8 cellular contexts compared by ENCODE assay signal in the genomic region with DNA sequence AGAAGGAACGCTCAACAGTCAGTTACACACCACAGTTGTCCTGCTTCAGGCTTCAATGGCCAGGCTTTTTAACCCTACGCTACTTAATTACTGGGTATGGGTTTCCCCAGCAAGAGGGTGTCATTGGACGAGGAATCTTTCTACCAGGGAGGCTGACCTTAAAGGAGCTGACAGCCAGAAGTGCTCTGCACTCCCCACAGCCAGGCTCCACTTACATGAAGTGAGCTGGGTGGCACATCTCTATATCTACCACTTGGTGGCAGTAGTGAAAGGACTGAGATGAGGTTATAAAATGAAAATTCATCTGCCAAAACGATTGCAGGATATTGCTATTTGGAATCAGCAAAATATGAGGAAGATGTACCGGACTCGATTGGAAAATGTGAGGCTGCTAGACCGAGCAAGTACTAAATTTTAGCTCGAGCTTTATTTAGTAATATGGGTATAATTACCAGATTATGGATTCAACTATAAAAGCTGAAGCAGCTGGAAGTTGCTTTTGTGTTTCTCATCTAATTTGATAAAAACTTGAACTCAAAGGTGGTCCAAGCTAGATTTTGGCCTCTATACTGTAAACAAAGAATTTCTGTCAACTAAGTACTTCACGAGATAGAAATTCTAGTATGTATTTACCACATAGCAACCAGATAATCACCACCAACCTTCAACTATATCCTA. TPM values are rescaled to one million over a fixed set of nuclear protein-coding genes. Genes with fewer than 3 reads are reported as not detected.
DNase-seq lines count a peak whose midpoint lies in the region; ATAC-seq and TF ChIP-seq lines count a peak whose summit lies in the region.

No MANE protein-coding gene starts in this region.

- peaks cover 3% of the 10 kb centered on the region for H3K27me3 Mint-ChIP-seq in brain

- H3K27me3 ChIP-seq in Panc1 (ENCODE audit: control insufficient read depth, insufficient read depth, low read length) = no peaks in the 10 kb centered on the region

- TF ChIP-seq CTCF in Panc1 (IDR thresholded peaks at IDR 0.05) (peak; percentile 92), brain (conservative IDR thresholded peaks at IDR 0.05) (peak; percentile 76 to 85)

- ATAC-seq in GM21423 (IDR thresholded peaks at IDR 0.05; ENCODE audit: unreplicated experiment) = peak; percentile 85
- peak; percentile 92 for ATAC-seq in HG03575 (IDR thresholded peaks at IDR 0.05; ENCODE audit: extremely low read depth, insufficient number of reproducible peaks, low FRiP score, unreplicated experiment)
- ATAC-seq in Panc1 = peak; percentile 92

- no peak overlapping the region for H3K4me3 ChIP-seq in Panc1 (ENCODE audit: low read depth in 2 of 2, low read length in 2 of 2)

- no peaks in the 10 kb centered on the region for H3K9me3 ChIP-seq in Panc1 (ENCODE audit: control insufficient read depth, insufficient read depth, low read depth, low read length)

- H3K36me3 ChIP-seq in Panc1 (ENCODE audit: control insufficient read depth, insufficient read depth, low read length) = no peaks in the 10 kb centered on the region

- BruUV-seq in Panc1 (replicated peaks; lab: Mats Ljungman, UMichigan) = no TSS peak

- peaks cover 13% of the 10 kb centered on the region; the same call in 1 of the 2 replicates for H3K4me1 ChIP-seq in Panc1 (ENCODE audit: control insufficient read depth, insufficient read depth, low read length)

- POLR2A ChIA-PET in Panc1 (lab: Charles Lee) = interaction anchor here (0.6 to 1.6 kb wide), 4 partner anchors 136 to 228 kb away, joined by 3 to 6 read pairs (median 5); no protein-coding TSS in a partner anchor

- H3K4me1 Mint-ChIP-seq in brain = peaks cover 9% of the 10 kb centered on the region

- H3K9me3 Mint-ChIP-seq in brain = peaks cover 3 to 12% (median 5%) of the 10 kb centered on the region in 5 experiments

- in situ Hi-C loops in Panc1 (cut with HindIII; ENCODE audit: low pct_unique_long_range_greater_than_20kb, low sequenced_read_pairs) = no loop called here

- H3K27ac ChIP-seq in Panc1 (ENCODE audit: low read length) = peak overlapping the region; percentile 40; the same call in 1 of the 2 replicates

- no peak overlapping the region for H3K27ac Mint-ChIP-seq in brain

- CTCF ChIA-PET in Panc1 (lab: Charles Lee) = interaction anchor here (0.6 to 4.0 kb wide), 11 partner anchors 14 to 404 kb away, joined by 3 to 54 read pairs (median 4); a partner anchor contains a TSS

- peak; percentile 4 for DNase-seq in NCI-H1694 (lab: John Stamatoyannopoulos, UW)
- no peak for DNase-seq in NCI-H1694 treated with DMSO at 0.1 percent for 48 hours (lab: John Stamatoyannopoulos, UW)
- peak; percentile 45 for DNase-seq in Panc1 (ENCODE audit: low read depth, low spot score)
- peak; percentile 76 for DNase-seq in iPS-NIHi7 (ENCODE audit: extremely low spot score)
- DNase-seq in stimulated activated CD4-positive, alpha-beta T cell treated with anti-CD3 and anti-CD28 coated beads, Interleukin-1b, Interleukin-23, amount 100 ng/mL, for 48 hours = peak; percentile 13

- H3K36me3 Mint-ChIP-seq in brain = no peaks in the 10 kb centered on the region

- no peak overlapping the region for H3K4me3 Mint-ChIP-seq in brain

- intact Hi-C loops in Panc1 (cut with micrococcal nuclease; ENCODE audit: unreplicated experiment) = loop anchor here (1.0 kb wide), 2 partner anchors 113 to 146 kb away; no protein-coding TSS in a partner anchor

RNA-seq across cellular contexts. Expression of a gene that starts 54.0 kb away (rescaled TPM):
- total RNA-seq in Panc1 (2021; ENCODE audit: unreplicated experiment) = 6.6 TPM
- 2.0 TPM for polyA plus RNA-seq in Panc1 (2012; ENCODE audit: insufficient read length)
- 0.85 TPM for polyA plus RNA-seq in brain (ENCODE audit: insufficient read depth, low read depth, low replicate concordance)

RNA-seq across cellular contexts. Expression of a gene that starts 55.5 kb away (rescaled TPM):
- not detected for total RNA-seq in Panc1 (2021; ENCODE audit: unreplicated experiment)
- polyA plus RNA-seq in Panc1 (2012; ENCODE audit: insufficient read length) = not detected
- not detected for polyA plus RNA-seq in brain (ENCODE audit: insufficient read depth, low read depth, low replicate concordance)
